Comparison of ENCODE assay signal across 9 cellular contexts in genomic region chr9:126386088-126386487, GRCh38. TPM values are rescaled to one million over a fixed set of nuclear protein-coding genes. Genes with fewer than 3 reads are reported as not detected.
A peak's percentile ranks its signal among the peaks of the same experiment; 100 is the strongest.
DNase-seq lines count a peak whose midpoint lies in the region; ATAC-seq and TF ChIP-seq lines count a peak whose summit lies in the region.
"Had no signal": no experiment of that assay in that cellular context is flagged by ENCODE, and none has a peak within 500 bp of the region (broad histone marks: within the 10 kb centered on the region; RNA-seq: fewer than 3 reads in every experiment).

No MANE protein-coding gene starts in this region.

- no peak overlapping the region for H3K4me3 ChIP-seq in Peyer's patch

- H3K36me3 Mint-ChIP-seq in activated T-cell treated with anti-CD3 and anti-CD28 coated beads, Interleukin-2, amount 50 U/mL, for 72 hours (ENCODE audit: insufficient read depth in 2 of 2) = no peaks in the 10 kb centered on the region
- H3K36me3 Mint-ChIP-seq in activated naive CD8-positive, alpha-beta T cell treated with anti-CD3 and anti-CD28 coated beads for 36 hours = no peaks in the 10 kb centered on the region
- peaks cover 7% of the 10 kb centered on the region for H3K36me3 Mint-ChIP-seq in activated CD4-positive, alpha-beta T cell treated with anti-CD3 and anti-CD28 coated beads, Interleukin-2, amount 10 ng/mL, durations not matched to agents 7 days and 5 days (ENCODE audit: low read depth)

- no peaks in the 10 kb centered on the region for H3K9me3 Mint-ChIP-seq in activated T-cell treated with anti-CD3 and anti-CD28 coated beads, Interleukin-2, amount 50 U/mL, for 72 hours
- no peaks in the 10 kb centered on the region for H3K9me3 Mint-ChIP-seq in activated naive CD8-positive, alpha-beta T cell treated with anti-CD3 and anti-CD28 coated beads for 36 hours
- no peaks in the 10 kb centered on the region for H3K9me3 Mint-ChIP-seq in activated CD4-positive, alpha-beta T cell treated with anti-CD3 and anti-CD28 coated beads, Interleukin-2, amount 10 ng/mL, durations not matched to agents 7 days and 5 days

- no peaks in the 10 kb centered on the region for H3K27me3 ChIP-seq in Peyer's patch

- CTCF ChIA-PET in activated CD4-positive, alpha-beta T cell treated with anti-CD3 and anti-CD28 coated beads, Interleukin-2, amount 10 ng/mL, durations not matched to agents 7 days and 5 days (lab: Charles Lee) = interaction anchor here (0.6 to 1.8 kb wide), 3 partner anchors 11 to 19 kb away, joined by 3 to 5 read pairs (median 3); no protein-coding TSS in a partner anchor

- POLR2A ChIA-PET in activated CD4-positive, alpha-beta T cell treated with anti-CD3 and anti-CD28 coated beads, Interleukin-2, amount 10 ng/mL, durations not matched to agents 7 days and 5 days (lab: Charles Lee) = no interaction called here

- H3K27ac ChIP-seq in Peyer's patch = no peak overlapping the region
- peak overlapping the region; percentile 90 for H3K27ac ChIP-seq in temporal lobe (ENCODE audit: low read depth, low read length)
- H3K27ac ChIP-seq: epithelial cell of prostate had no signal

- H3K4me1 ChIP-seq in Peyer's patch = no peaks in the 10 kb centered on the region

- TF ChIP-seq CTCF in Peyer's patch (IDR thresholded peaks at IDR 0.05) = peak in 4 of 6 experiments; percentile 10 to 53 (median 46)

- H3K9me3 ChIP-seq in Peyer's patch = no peaks in the 10 kb centered on the region

- peak; percentile 37 to 53 for ATAC-seq in activated T-cell treated with anti-CD3 and anti-CD28 coated beads, Interleukin-2, amount 50 U/mL, for 72 hours (replicated peaks in 1 of 2)

- peaks cover 17% of the 10 kb centered on the region for H3K4me1 Mint-ChIP-seq in activated T-cell treated with anti-CD3 and anti-CD28 coated beads, Interleukin-2, amount 50 U/mL, for 72 hours (ENCODE audit: low read depth)
- peaks cover 13% of the 10 kb centered on the region for H3K4me1 Mint-ChIP-seq in activated naive CD8-positive, alpha-beta T cell treated with anti-CD3 and anti-CD28 coated beads for 36 hours
- peaks cover 9% of the 10 kb centered on the region for H3K4me1 Mint-ChIP-seq in activated CD4-positive, alpha-beta T cell treated with anti-CD3 and anti-CD28 coated beads, Interleukin-2, amount 10 ng/mL, durations not matched to agents 7 days and 5 days

- no peak for TF ChIP-seq POLR2A in Peyer's patch (IDR thresholded peaks at IDR 0.05)

- no peak overlapping the region for H3K27ac Mint-ChIP-seq in activated T-cell treated with anti-CD3 and anti-CD28 coated beads, Interleukin-2, amount 50 U/mL, for 72 hours
- no peak overlapping the region for H3K27ac Mint-ChIP-seq in activated naive CD8-positive, alpha-beta T cell treated with anti-CD3 and anti-CD28 coated beads for 36 hours
- no peak overlapping the region for H3K27ac Mint-ChIP-seq in activated CD4-positive, alpha-beta T cell treated with anti-CD3 and anti-CD28 coated beads, Interleukin-2, amount 10 ng/mL, durations not matched to agents 7 days and 5 days

- no peak overlapping the region for H3K4me3 Mint-ChIP-seq in activated T-cell treated with anti-CD3 and anti-CD28 coated beads, Interleukin-2, amount 50 U/mL, for 72 hours
- no peak overlapping the region for H3K4me3 Mint-ChIP-seq in activated naive CD8-positive, alpha-beta T cell treated with anti-CD3 and anti-CD28 coated beads for 36 hours
- H3K4me3 Mint-ChIP-seq in activated CD4-positive, alpha-beta T cell treated with anti-CD3 and anti-CD28 coated beads, Interleukin-2, amount 10 ng/mL, durations not matched to agents 7 days and 5 days = no peak overlapping the region

- H3K27me3 Mint-ChIP-seq in activated T-cell treated with anti-CD3 and anti-CD28 coated beads, Interleukin-2, amount 50 U/mL, for 72 hours (ENCODE audit: low read depth) = no peaks in the 10 kb centered on the region
- no peaks in the 10 kb centered on the region for H3K27me3 Mint-ChIP-seq in activated naive CD8-positive, alpha-beta T cell treated with anti-CD3 and anti-CD28 coated beads for 36 hours
- H3K27me3 Mint-ChIP-seq in activated CD4-positive, alpha-beta T cell treated with anti-CD3 and anti-CD28 coated beads, Interleukin-2, amount 10 ng/mL, durations not matched to agents 7 days and 5 days = no peaks in the 10 kb centered on the region

- H3K36me3 ChIP-seq in Peyer's patch = peaks cover 0 to 15% (median 0%) of the 10 kb centered on the region in 3 donors

- DNase-seq in activated T-cell treated with anti-CD3 and anti-CD28 coated beads, Interleukin-2, amount 50 U/mL, for 72 hours = no peak
- DNase-seq in activated T-cell treated with anti-CD3 and anti-CD28 coated beads for 4 hours (no peak), Peyer's patch (peak in 1 of 3 donors; percentile 65), globus pallidus (ENCODE audit: low spot score) (peak; percentile 85), SKM-1 (lab: John Stamatoyannopoulos, UW; ENCODE audit: unreplicated experiment) (no peak)
- no peak for DNase-seq in activated naive CD8-positive, alpha-beta T cell treated with anti-CD3 and anti-CD28 coated beads for 36 hours
- no peak for DNase-seq in activated CD4-positive, alpha-beta T cell treated with anti-CD3 and anti-CD28 coated beads, Interleukin-2, amount 10 ng/mL, durations not matched to agents 7 days and 5 days

RNA-seq across cellular contexts. Expression of gene MVB12B, which starts 59.5 kb away (rescaled TPM):
- 10 to 100 TPM; 11.5 to 17.1 TPM for total RNA-seq in activated T-cell treated with anti-CD3 and anti-CD28 coated beads, Interleukin-2, amount 50 U/mL, for 72 hours
- total RNA-seq in Peyer's patch = 10 to 100 TPM in 2 of 4 donors, 1 to 10 TPM in 2; 7.9 to 28.9 (median 14.4) TPM
- total RNA-seq in temporal lobe = 29.7 TPM
- 1 to 10 TPM; 7.9 to 9.5 TPM for total RNA-seq in activated naive CD8-positive, alpha-beta T cell treated with anti-CD3 and anti-CD28 coated beads for 36 hours
- total RNA-seq in activated CD4-positive, alpha-beta T cell treated with anti-CD3 and anti-CD28 coated beads, Interleukin-2, amount 10 ng/mL, durations not matched to agents 7 days and 5 days = 1 to 10 TPM; 7.3 to 7.6 TPM
